Comparison of ENCODE assay signal across 1 cellular context in the genomic region with DNA sequence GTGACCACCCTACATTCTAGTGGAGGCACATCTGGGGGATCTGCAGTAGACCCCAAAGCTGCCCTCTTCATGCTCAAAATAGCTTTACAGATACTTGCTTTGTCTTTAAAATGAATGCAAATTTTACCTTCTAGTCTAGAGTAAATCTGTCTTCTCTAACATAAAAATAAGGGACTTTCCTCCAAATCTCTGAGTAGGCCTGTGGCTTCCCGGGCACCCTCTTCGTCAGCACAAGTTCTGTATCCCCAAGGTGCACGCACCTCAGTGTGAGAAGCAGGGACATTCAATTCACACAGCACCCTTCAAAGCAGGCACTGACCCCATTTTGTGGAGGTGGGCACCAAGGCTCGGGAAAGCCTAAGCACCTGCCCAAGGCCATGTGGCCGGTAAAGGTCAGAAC.
TF ChIP-seq lines count a peak whose summit lies in the region.

No MANE protein-coding gene starts in this region.

TF ChIP-seq in GM12878, 131 proteins besides CTCF, POLR2A, EP300 and RAD21 (continued from another document):
- TF ChIP-seq, protein P1, sequence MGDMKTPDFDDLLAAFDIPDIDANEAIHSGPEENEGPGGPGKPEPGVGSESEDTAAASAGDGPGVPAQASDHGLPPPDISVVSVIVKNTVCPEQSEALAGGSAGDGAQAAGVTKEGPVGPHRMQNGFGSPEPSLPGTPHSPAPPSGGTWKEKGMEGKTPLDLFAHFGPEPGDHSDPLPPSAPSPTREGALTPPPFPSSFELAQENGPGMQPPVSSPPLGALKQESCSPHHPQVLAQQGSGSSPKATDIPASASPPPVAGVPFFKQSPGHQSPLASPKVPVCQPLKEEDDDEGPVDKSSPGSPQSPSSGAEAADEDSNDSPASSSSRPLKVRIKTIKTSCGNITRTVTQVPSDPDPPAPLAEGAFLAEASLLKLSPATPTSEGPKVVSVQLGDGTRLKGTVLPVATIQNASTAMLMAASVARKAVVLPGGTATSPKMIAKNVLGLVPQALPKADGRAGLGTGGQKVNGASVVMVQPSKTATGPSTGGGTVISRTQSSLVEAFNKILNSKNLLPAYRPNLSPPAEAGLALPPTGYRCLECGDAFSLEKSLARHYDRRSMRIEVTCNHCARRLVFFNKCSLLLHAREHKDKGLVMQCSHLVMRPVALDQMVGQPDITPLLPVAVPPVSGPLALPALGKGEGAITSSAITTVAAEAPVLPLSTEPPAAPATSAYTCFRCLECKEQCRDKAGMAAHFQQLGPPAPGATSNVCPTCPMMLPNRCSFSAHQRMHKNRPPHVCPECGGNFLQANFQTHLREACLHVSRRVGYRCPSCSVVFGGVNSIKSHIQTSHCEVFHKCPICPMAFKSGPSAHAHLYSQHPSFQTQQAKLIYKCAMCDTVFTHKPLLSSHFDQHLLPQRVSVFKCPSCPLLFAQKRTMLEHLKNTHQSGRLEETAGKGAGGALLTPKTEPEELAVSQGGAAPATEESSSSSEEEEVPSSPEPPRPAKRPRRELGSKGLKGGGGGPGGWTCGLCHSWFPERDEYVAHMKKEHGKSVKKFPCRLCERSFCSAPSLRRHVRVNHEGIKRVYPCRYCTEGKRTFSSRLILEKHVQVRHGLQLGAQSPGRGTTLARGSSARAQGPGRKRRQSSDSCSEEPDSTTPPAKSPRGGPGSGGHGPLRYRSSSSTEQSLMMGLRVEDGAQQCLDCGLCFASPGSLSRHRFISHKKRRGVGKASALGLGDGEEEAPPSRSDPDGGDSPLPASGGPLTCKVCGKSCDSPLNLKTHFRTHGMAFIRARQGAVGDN (IDR thresholded peaks at IDR 0.05): 0 out of 2 replicates have a peak, but pooled peaks have one; percentile 19
- TF ChIP-seq, protein P2, sequence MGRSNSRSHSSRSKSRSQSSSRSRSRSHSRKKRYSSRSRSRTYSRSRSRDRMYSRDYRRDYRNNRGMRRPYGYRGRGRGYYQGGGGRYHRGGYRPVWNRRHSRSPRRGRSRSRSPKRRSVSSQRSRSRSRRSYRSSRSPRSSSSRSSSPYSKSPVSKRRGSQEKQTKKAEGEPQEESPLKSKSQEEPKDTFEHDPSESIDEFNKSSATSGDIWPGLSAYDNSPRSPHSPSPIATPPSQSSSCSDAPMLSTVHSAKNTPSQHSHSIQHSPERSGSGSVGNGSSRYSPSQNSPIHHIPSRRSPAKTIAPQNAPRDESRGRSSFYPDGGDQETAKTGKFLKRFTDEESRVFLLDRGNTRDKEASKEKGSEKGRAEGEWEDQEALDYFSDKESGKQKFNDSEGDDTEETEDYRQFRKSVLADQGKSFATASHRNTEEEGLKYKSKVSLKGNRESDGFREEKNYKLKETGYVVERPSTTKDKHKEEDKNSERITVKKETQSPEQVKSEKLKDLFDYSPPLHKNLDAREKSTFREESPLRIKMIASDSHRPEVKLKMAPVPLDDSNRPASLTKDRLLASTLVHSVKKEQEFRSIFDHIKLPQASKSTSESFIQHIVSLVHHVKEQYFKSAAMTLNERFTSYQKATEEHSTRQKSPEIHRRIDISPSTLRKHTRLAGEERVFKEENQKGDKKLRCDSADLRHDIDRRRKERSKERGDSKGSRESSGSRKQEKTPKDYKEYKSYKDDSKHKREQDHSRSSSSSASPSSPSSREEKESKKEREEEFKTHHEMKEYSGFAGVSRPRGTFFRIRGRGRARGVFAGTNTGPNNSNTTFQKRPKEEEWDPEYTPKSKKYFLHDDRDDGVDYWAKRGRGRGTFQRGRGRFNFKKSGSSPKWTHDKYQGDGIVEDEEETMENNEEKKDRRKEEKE (IDR thresholded peaks at IDR 0.05): no peak
- TF ChIP-seq POLR2AphosphoS5 (IDR thresholded peaks at IDR 0.05; ENCODE audit: low read length): peak; percentile 42; the same call in 1 of the 2 replicates
- TF ChIP-seq, protein P3, sequence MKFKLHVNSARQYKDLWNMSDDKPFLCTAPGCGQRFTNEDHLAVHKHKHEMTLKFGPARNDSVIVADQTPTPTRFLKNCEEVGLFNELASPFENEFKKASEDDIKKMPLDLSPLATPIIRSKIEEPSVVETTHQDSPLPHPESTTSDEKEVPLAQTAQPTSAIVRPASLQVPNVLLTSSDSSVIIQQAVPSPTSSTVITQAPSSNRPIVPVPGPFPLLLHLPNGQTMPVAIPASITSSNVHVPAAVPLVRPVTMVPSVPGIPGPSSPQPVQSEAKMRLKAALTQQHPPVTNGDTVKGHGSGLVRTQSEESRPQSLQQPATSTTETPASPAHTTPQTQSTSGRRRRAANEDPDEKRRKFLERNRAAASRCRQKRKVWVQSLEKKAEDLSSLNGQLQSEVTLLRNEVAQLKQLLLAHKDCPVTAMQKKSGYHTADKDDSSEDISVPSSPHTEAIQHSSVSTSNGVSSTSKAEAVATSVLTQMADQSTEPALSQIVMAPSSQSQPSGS (IDR thresholded peaks at IDR 0.05; ENCODE audit: low read length): no peak
